16 cellular contexts compared by ENCODE assay signal in genomic region chr9:78366827-78367226, GRCh38.
"Had no signal": no experiment of that assay in that cellular context is flagged by ENCODE, and none has a peak within 500 bp of the region (broad histone marks: within the 10 kb centered on the region; RNA-seq: fewer than 3 reads in every experiment).

No MANE protein-coding gene starts in this region.

- DNase-seq: activated CD4-positive, alpha-beta memory T cell treated with anti-CD3 and anti-CD28 coated beads for 36 hours; activated CD4-positive, alpha-beta T cell treated with anti-CD3 and anti-CD28 coated beads for 4 hours; activated CD4-positive, CD25-positive, alpha-beta regulatory T cell; activated effector memory CD4-positive, alpha-beta T cell treated with Interleukin-2 at 50 U/mL for 16 hours; activated naive CD4-positive, alpha-beta T cell treated with anti-CD3 and anti-CD28 coated beads, Interleukin-2, amount 10 ng/mL, durations not matched to agents 7 days and 5 days; activated T-cell treated with anti-CD3 and anti-CD28 coated beads, Interleukin-2, amount 50 U/mL, for 72 hours; effector memory CD4-positive, alpha-beta T cell; foreskin keratinocyte; immature natural killer cell; left lung; naive thymus-derived CD4-positive, alpha-beta T cell; stimulated activated CD4-positive, alpha-beta T cell treated with anti-CD3 and anti-CD28 coated beads, Interleukin-2, amount 100 ng/mL, for 48 hours; stimulated activated CD8-positive, alpha-beta memory T cell treated with anti-CD3 and anti-CD28 coated beads, Interleukin-4, amount 100 ng/mL, for 48 hours; stimulated activated naive B cell treated with anti-CD40 and anti-IgM and Interleukin-4, amounts not matched to agents 10 μg/mL and 1 μg/mL and 100 μg/mL, for 72 hours had no signal

- H3K36me3 ChIP-seq: left lung, vagina had no signal

- H3K4me3 ChIP-seq: left lung, lung, vagina had no signal

- H3K9me3 ChIP-seq: left lung, vagina had no signal

- H3K27ac ChIP-seq: foreskin keratinocyte, left lung, vagina had no signal

- ATAC-seq: activated T-cell treated with anti-CD3 and anti-CD28 coated beads, Interleukin-2, amount 50 U/mL, for 72 hours; naive thymus-derived CD4-positive, alpha-beta T cell; stimulated activated naive B cell treated with anti-CD40 and anti-IgM and Interleukin-4, amounts not matched to agents 10 μg/mL and 1 μg/mL and 100 μg/mL, for 72 hours had no signal

- H3K27me3 ChIP-seq: vagina had no signal

- H3K4me1 ChIP-seq: foreskin keratinocyte, left lung, vagina had no signal
